8 cellular contexts compared by ENCODE assay signal in the genomic region with DNA sequence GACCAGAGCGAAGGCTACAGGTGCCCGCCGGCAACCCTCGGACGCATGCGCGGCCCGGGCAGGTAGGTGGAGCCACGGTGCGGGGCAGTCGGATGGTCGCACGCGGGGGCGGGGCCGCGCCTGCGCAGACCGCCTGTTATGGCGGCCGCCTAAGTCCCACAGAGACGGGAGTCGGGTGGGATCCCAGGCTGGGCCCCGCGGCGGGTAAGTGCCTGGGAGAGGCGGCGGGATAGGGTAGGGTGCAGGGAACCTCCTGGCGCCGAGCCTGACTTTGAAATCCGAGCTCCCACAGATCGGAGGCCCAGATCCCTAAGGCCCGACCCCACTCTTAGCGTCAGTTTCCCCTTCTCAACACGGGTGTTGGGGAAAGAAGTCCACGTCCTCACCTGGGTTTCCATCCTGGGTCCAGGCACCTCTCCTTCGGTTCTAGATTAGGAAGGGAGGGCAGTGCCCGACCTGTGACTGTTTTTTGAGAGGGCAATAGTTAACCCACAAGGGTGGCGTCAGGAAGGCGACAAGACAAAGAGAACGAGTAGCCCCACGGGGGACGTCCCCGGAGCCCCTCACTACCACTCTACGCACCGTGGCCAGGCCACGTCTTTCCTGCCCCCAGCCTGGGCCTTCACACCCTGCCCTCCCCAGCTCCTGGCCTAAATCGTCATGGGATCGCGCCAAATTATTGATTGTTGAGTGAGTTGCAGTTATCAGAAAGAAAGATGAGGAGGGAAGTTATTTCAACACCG. TPM values are rescaled to one million over a fixed set of nuclear protein-coding genes. Genes with fewer than 3 reads are reported as not detected.
DNase-seq lines count a peak whose midpoint lies in the region; ATAC-seq and TF ChIP-seq lines count a peak whose summit lies in the region.

A gene with protein sequence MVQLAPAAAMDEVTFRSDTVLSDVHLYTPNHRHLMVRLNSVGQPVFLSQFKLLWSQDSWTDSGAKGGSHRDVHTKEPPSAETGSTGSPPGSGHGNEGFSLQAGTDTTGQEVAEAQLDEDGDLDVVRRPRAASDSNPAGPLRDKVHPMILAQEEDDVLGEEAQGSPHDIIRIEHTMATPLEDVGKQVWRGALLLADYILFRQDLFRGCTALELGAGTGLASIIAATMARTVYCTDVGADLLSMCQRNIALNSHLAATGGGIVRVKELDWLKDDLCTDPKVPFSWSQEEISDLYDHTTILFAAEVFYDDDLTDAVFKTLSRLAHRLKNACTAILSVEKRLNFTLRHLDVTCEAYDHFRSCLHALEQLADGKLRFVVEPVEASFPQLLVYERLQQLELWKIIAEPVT (plus strand): TSS at position 127 of the 743 bp plus-strand sequence. CDS start 3,968 bp downstream, outside the sequence.

- TF ChIP-seq CTCF in spleen (IDR thresholded peaks at IDR 0.05 in 8 of 11, conservative IDR thresholded peaks at IDR 0.05 in 3 of 11): peak in 2 of 11 experiments; percentile 16 to 21

- peaks cover 9 to 46% (median 21%) of the 10 kb centered on the region in 6 donors for H3K4me1 ChIP-seq in spleen

- TF ChIP-seq POLR2A in GM18951 (IDR thresholded peaks at IDR 0.05; ENCODE audit: extremely low read depth, insufficient read depth, insufficient read length) (peak; percentile 89), spleen (IDR thresholded peaks at IDR 0.05) (peak in 2 of 3 donors; percentile 60 to 66)

- DNase-seq in AG08396 (ENCODE audit: low spot score) (peak; percentile 100), NCI-H345 treated with DMSO at 0.1 percent for 48 hours (lab: John Stamatoyannopoulos, UW; ENCODE audit: unreplicated experiment) (peak; percentile 70), caudate nucleus (lab: John Stamatoyannopoulos, UW) (peak in 60 of 61 donors; percentile 34 to 89 (median 77)), inferior parietal cortex (ENCODE audit: extremely low spot score) (peak; percentile 88), spleen (peak; percentile 97)
- peak; percentile 82 for DNase-seq in activated CD4-positive, CD25-positive, alpha-beta regulatory T cell treated with anti-CD3 and anti-CD28 coated beads, Interleukin-2, amount 50 U/mL, for 16 hours (ENCODE audit: low read depth, low spot score)

- intact Hi-C loops in spleen (cut with DNase I; ENCODE audit: low total_unique reads): no loop called here

- in situ Hi-C loops in GM18951 (cut with MboI; ENCODE audit: low sequenced_read_pairs, unreplicated experiment): no loop called here

- ATAC-seq in HG03159 (IDR thresholded peaks at IDR 0.05; ENCODE audit: unreplicated experiment): peak; percentile 94

- H3K9me3 ChIP-seq in spleen: no peaks in the 10 kb centered on the region

- H3K27me3 ChIP-seq in spleen (replicated peaks in 1 of 7): peaks cover 0 to 12% (median 0%) of the 10 kb centered on the region in 7 donors

- H3K36me3 ChIP-seq in spleen: peaks cover 0 to 28% (median 15%) of the 10 kb centered on the region in 6 donors

- WGBS in spleen, 5 donors: 0% methylated on average over 29 to 51 of the region's 51 CpGs

- peak within 1 kb of the TSS; percentile 13 for H3K27ac ChIP-seq in caudate nucleus (ENCODE audit: low read depth, low read length)
- H3K27ac ChIP-seq in spleen: peak within 1 kb of the TSS; percentile 79 to 93 (median 84)

- H3K4me3 ChIP-seq in spleen: peak within 1 kb of the TSS; percentile 51 to 94 (median 80)

RNA-seq across cellular contexts. Expression of the gene that starts here (rescaled TPM):
- 10 to 100 TPM; 35.7 to 58.8 (median 47.5) TPM for total RNA-seq in spleen
- polyA plus RNA-seq in spleen: 10 to 100 TPM; 14.8 to 23.7 (median 22.2) TPM

Comparison
In these comparisons a context has a peak if more than half of its experiments do, and no peak if none do; other contexts are left out.
1. Peak in every context shown above with its lines: DNase-seq, ATAC-seq, H3K4me3 ChIP-seq and H3K27ac ChIP-seq.